8 cellular contexts compared by ENCODE assay signal in the genomic region with DNA sequence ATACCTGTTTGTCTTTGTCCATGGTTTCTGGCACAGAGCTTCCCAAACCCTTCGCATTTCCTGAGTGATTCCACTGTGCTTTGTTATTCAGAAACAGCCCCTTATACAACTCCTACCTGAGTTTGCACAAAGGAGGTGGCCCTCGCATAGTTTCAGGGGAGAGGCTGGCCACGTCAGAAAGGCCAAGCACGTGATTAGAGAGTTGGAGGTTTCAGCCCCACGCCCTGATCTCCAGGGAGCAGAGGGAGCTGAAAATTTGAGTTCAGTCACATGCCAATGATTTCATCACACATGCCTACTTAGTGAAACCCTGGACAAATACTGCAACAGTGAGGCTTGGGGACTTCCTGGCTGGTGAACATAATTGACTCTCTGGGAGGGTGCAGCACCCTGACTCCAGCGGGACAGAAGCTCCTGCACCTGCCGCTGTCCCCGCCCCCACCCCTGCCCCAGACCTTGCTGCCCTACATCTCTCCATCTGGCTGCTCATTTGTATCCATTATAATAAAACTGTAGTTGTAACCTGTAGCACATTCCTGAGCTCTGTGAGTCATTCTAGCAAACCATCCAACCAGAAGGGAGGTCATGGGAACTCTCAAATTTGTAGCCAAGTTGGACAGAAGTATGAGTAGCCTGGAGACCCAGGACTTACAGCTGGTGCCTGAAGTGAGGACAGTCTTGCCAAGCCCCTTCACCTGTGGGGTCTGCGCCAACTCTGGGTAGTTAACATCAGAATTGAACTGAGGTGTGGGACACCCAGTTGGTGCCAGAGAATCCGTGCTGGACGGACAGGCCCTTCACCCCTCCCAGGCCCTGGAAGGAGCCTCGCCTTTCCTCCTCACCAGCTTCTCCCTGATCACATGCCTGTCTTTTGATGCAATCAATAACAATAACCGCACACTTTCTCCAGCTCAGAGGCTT.
DNase-seq lines count a peak whose midpoint lies in the region; ATAC-seq and TF ChIP-seq lines count a peak whose summit lies in the region.

No MANE protein-coding gene starts in this region.

- H3K36me3 Mint-ChIP-seq in type B pancreatic cell, result peaks cover 3% of the 10 kb centered on the region
- H3K36me3 Mint-ChIP-seq in activated T-cell treated with anti-CD3 and anti-CD28 coated beads, Interleukin-2, amount 50 U/mL, for 4 hours (ENCODE audit: insufficient read depth), result no peaks in the 10 kb centered on the region

- TF ChIP-seq CTCF in type B pancreatic cell (conservative IDR thresholded peaks at IDR 0.05), result no peak

- H3K4me3 Mint-ChIP-seq in type B pancreatic cell, result peak overlapping the region; percentile 65
- no peak overlapping the region for H3K4me3 Mint-ChIP-seq in activated T-cell treated with anti-CD3 and anti-CD28 coated beads, Interleukin-2, amount 50 U/mL, for 4 hours

- peaks cover 36% of the 10 kb centered on the region for H3K4me1 Mint-ChIP-seq in type B pancreatic cell (ENCODE audit: unreplicated experiment)
- H3K4me1 Mint-ChIP-seq in activated T-cell treated with anti-CD3 and anti-CD28 coated beads, Interleukin-2, amount 50 U/mL, for 4 hours (ENCODE audit: low read depth), result peaks cover 16% of the 10 kb centered on the region

- WGBS in adipose tissue, 3 donors, result 49 to 50% (median 49%) methylated on average over 13 of the region's 13 CpGs

- DNase-seq in DMS153 (lab: John Stamatoyannopoulos, UW) (peak; percentile 41), DMS153 treated with DMSO at 0.1 percent for 48 hours (lab: John Stamatoyannopoulos, UW; ENCODE audit: unreplicated experiment) (no peak), islet precursor cell (peak; percentile 76), type B pancreatic cell (ENCODE audit: extremely low spot score, unreplicated experiment) (no peak), cerebellar cortex (ENCODE audit: low spot score) (no peak)
- DNase-seq in activated T-cell treated with anti-CD3 and anti-CD28 coated beads, Interleukin-2, amount 50 U/mL, for 4 hours, result no peak

- no peak for ATAC-seq in HG02884 (IDR thresholded peaks at IDR 0.05; ENCODE audit: unreplicated experiment)
- ATAC-seq in activated T-cell treated with anti-CD3 and anti-CD28 coated beads, Interleukin-2, amount 50 U/mL, for 4 hours, result no peak

- peak overlapping the region; percentile 99 for H3K27ac Mint-ChIP-seq in type B pancreatic cell

- no peaks in the 10 kb centered on the region for H3K27me3 Mint-ChIP-seq in type B pancreatic cell
- peaks cover 4% of the 10 kb centered on the region for H3K27me3 Mint-ChIP-seq in activated T-cell treated with anti-CD3 and anti-CD28 coated beads, Interleukin-2, amount 50 U/mL, for 4 hours (ENCODE audit: low read depth)

- H3K27ac ChIP-seq in adipose tissue (ENCODE audit: low read depth, low read length), result peak overlapping the region; percentile 40

- no peaks in the 10 kb centered on the region for H3K9me3 Mint-ChIP-seq in type B pancreatic cell
- H3K9me3 Mint-ChIP-seq in activated T-cell treated with anti-CD3 and anti-CD28 coated beads, Interleukin-2, amount 50 U/mL, for 4 hours, result no peaks in the 10 kb centered on the region

Comparison
In these comparisons a context has a peak if more than half of its experiments do, and no peak if none do; other contexts are left out.
1. DNase-seq: peak in DMS153 (single experiment) and islet precursor cell (single experiment); none in DMS153 treated with DMSO at 0.1 percent for 48 hours (single experiment), type B pancreatic cell (single experiment), cerebellar cortex (single experiment) and activated T-cell treated with anti-CD3 and anti-CD28 coated beads, Interleukin-2, amount 50 U/mL, for 4 hours (single experiment).